1 cellular context compared by ENCODE assay signal in the genomic region with DNA sequence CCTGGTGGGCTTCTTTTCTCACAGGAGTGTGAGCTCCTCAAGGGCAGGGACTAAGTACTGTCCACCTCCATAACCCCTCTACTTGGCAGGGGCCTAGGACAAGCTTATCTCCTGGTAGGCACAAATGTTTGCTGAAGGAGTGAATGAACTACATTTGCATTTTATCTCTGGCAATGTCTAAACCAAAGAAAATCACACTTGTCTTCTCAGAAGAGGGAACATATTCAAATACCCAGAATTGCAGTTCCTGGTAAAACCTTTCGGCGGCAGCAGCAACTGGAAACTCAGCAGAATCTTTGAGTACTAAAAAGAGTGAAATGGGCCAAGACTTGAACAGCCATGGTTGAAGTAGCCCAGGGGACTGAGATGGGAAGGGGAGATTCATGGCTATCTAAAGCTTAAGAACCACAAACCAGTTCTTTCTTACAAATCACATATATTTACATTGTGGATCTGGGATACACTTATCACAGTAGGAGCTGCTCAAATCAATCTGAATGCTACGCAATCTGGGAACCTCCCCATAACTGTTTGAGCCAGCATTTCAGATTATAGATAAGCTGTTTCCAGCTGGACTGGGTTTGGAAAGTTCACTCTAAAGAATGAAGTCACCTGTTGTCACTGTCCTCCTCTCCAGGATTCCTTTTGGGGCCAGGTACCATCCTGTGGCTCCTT.
A peak's percentile ranks its signal among the peaks of the same experiment; 100 is the strongest.
TF ChIP-seq lines count a peak whose summit lies in the region.

No MANE protein-coding gene starts in this region.

TF ChIP-seq in HepG2, 621 proteins besides CTCF, POLR2A, EP300 and RAD21:
- no peak for TF ChIP-seq ZNF710 (CRISPR knock-in tag; IDR thresholded peaks at IDR 0.05; ENCODE audit: borderline replicate concordance)
- TF ChIP-seq ZNF367 (CRISPR knock-in tag; IDR thresholded peaks at IDR 0.05; ENCODE audit: borderline replicate concordance) = no peak
- TF ChIP-seq ZMYM3 (CRISPR knock-in tag; IDR thresholded peaks at IDR 0.05) = no peak
- TF ChIP-seq ZKSCAN1 (IDR thresholded peaks at IDR 0.05; ENCODE audit: low read length) = no peak
- TF ChIP-seq, protein P1, sequence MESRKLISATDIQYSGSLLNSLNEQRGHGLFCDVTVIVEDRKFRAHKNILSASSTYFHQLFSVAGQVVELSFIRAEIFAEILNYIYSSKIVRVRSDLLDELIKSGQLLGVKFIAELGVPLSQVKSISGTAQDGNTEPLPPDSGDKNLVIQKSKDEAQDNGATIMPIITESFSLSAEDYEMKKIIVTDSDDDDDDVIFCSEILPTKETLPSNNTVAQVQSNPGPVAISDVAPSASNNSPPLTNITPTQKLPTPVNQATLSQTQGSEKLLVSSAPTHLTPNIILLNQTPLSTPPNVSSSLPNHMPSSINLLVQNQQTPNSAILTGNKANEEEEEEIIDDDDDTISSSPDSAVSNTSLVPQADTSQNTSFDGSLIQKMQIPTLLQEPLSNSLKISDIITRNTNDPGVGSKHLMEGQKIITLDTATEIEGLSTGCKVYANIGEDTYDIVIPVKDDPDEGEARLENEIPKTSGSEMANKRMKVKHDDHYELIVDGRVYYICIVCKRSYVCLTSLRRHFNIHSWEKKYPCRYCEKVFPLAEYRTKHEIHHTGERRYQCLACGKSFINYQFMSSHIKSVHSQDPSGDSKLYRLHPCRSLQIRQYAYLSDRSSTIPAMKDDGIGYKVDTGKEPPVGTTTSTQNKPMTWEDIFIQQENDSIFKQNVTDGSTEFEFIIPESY (CRISPR knock-in tag; IDR thresholded peaks at IDR 0.05) = no peak
- TF ChIP-seq AGO2 (optimal IDR thresholded peaks at IDR 0.05; ENCODE audit: low read depth, low read length) = no peak
- peak; percentile 27; the same call in 1 of the 2 replicates for TF ChIP-seq STAG1 (CRISPR knock-in tag; IDR thresholded peaks at IDR 0.05)
